Comparison of ENCODE assay signal across 8 cellular contexts in the genomic region with DNA sequence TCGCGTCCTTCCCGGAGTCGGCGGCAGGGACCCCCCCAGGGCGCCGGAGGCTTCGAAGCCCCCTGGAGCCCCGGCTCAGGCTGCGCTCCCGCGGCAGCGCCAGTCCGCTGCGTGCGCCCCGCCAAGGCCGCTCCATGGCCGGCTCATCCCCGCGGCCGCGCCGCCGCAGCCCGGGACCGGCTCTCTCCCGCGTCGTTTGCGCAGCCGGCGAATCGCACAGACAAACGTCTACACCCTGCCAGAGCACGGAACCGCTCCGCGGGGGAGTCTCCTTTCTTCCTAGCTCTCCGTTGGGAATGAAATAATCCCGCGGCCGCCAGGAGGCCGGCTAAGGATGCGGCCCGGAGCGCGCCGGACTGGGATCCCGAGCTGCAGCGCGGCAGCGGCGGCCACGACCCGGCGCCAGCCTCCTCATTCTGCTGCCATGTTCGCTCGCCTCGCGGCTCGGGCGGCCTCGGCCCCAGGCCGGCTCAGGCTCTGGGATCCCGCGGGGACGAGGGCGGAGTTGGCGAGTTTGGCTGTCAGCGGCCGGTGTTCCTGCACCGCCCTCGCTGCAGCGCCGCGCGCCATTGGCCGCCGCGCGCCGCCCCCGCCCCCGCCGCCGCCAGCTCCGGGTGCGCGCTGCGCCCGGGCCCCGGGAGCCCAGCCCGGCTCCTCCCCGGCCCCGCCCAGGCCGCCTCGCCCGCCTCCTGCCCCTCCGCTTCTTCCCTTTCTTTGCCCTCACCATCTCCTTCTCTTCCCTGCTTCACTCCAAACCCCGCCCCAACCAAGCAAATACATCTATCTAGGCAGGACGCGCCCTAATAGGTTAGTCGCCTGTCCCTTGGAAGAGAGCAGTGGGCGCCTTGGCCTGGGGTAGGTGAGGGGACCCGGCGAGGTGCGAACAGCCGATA. TPM values are rescaled to one million over a fixed set of nuclear protein-coding genes. Genes with fewer than 3 reads are reported as not detected.
DNase-seq lines count a peak whose midpoint lies in the region; ATAC-seq, FAIRE-seq and TF ChIP-seq lines count a peak whose summit lies in the region.

Gene GFOD1 (minus strand): TSS at position 479 of the 893 bp plus-strand sequence. CDS start 710 bp downstream, outside the sequence.

- peak; percentile 96 for FAIRE-seq in endothelial cell of umbilical vein (lab: Jason Lieb, UNC)

- dilution Hi-C loops in endothelial cell of umbilical vein (cut with MboI; ENCODE audit: extremely low pct_ligation_motif_present, low sequenced_read_pairs): no loop called here

- H3K9me1 ChIP-seq in endothelial cell of umbilical vein (replicated peaks; ENCODE audit: control insufficient read depth, extremely low read depth, insufficient read depth, low read length): no peaks in the 10 kb centered on the region

- POLR2A ChIA-PET in endothelial cell of umbilical vein (lab: Charles Lee): interaction anchor here (0.7 to 2.4 kb wide), 4 partner anchors 87 to 152 kb away, joined by 3 to 7 read pairs (median 5); partner anchors contain the start of genes NOL7 and SIRT5

- H3K79me2 ChIP-seq in endothelial cell of umbilical vein (ENCODE audit: control insufficient read depth, insufficient read depth, low read length): peaks cover 29% of the 10 kb centered on the region

- intact Hi-C loops in endothelial cell of umbilical vein (cut with micrococcal nuclease): loop anchor here (1.0 to 5.0 kb wide), 8 partner anchors 9 to 220 kb away; partner anchors contain the start of genes NOL7 and SIRT5

- H3K4me2 ChIP-seq in endothelial cell of umbilical vein (ENCODE audit: insufficient read depth, low read length): peak within 1 kb of the TSS; percentile 84

- CTCF ChIA-PET in endothelial cell of umbilical vein (lab: Charles Lee): interaction anchor here (0.7 to 5.4 kb wide), 25 partner anchors 9 to 185 kb away, joined by 3 to 60 read pairs (median 4); partner anchors contain the start of genes NOL7, SIRT5 and TBC1D7

- TF ChIP-seq POLR2A in endothelial cell of umbilical vein (IDR thresholded peaks at IDR 0.05; ENCODE audit: low read depth, low read length): peak; percentile 90

- H3K27ac ChIP-seq in endothelial cell of umbilical vein (ENCODE audit: insufficient read depth, low read depth, low read length): peak within 1 kb of the TSS; percentile 29

- peak; percentile 87 for DNase-seq in COLO829 (ENCODE audit: low spot score)
- peak; percentile 69 for DNase-seq in HS-27A (ENCODE audit: low read depth)
- peak; percentile 81 for DNase-seq in NOMO-1 treated with DMSO at 0.1 percent for 48 hours (lab: John Stamatoyannopoulos, UW; ENCODE audit: unreplicated experiment)
- DNase-seq in activated CD8-positive, alpha-beta memory T cell treated with anti-CD3 and anti-CD28 coated beads, Interleukin-2, amount 50 U/mL, for 48 hours: peak; percentile 89
- DNase-seq in endothelial cell of umbilical vein (ENCODE audit: low read depth, low spot score): peak; percentile 84
- peak; percentile 86 for DNase-seq in midbrain (lab: John Stamatoyannopoulos, UW)
- DNase-seq in stimulated activated CD8-positive, alpha-beta memory T cell treated with anti-CD3 and anti-CD28 coated beads, Interleukin-2, amount 100 ng/mL, for 48 hours (ENCODE audit: low read depth in 2 of 2): peak; percentile 77

- H3K9ac ChIP-seq in endothelial cell of umbilical vein (replicated peaks; ENCODE audit: extremely low read depth, insufficient read depth, low read length): peak within 1 kb of the TSS; percentile 62

- ATAC-seq in GM19468 (IDR thresholded peaks at IDR 0.05; ENCODE audit: extremely low read depth, unreplicated experiment): peak; percentile 70

- BruUV-seq in endothelial cell of umbilical vein (replicated peaks; lab: Mats Ljungman, UMichigan): no TSS peak

- no peaks in the 10 kb centered on the region for H4K20me1 ChIP-seq in endothelial cell of umbilical vein (replicated peaks; ENCODE audit: control insufficient read depth, extremely low read depth, insufficient read depth, low read length)

- peak within 1 kb of the TSS; percentile 56 to 79 (median 62) for H3K4me3 ChIP-seq in endothelial cell of umbilical vein (replicated peaks in 1 of 3; ENCODE audit: insufficient read depth in 1 of 3, low read depth in 1 of 3, low read length in 3 of 3)

- peaks cover 23% of the 10 kb centered on the region for H3K4me1 ChIP-seq in endothelial cell of umbilical vein (ENCODE audit: control insufficient read depth, extremely low read depth, insufficient read depth, low read length)

- peak; percentile 14 to 34 for TF ChIP-seq CTCF in endothelial cell of umbilical vein (IDR thresholded peaks at IDR 0.05; ENCODE audit: extremely low read depth in 1 of 2, insufficient read depth in 1 of 2, low read depth in 1 of 2, low read length in 2 of 2)

- H3K36me3 ChIP-seq in endothelial cell of umbilical vein (ENCODE audit: control insufficient read depth in 2 of 2, extremely low read depth in 1 of 2, insufficient read depth in 2 of 2, low read length in 2 of 2): no peaks in the 10 kb centered on the region

- H3K27me3 ChIP-seq in endothelial cell of umbilical vein (ENCODE audit: control insufficient read depth in 2 of 2, insufficient read depth in 2 of 2, low read length in 2 of 2): no peaks in the 10 kb centered on the region

- no peaks in the 10 kb centered on the region for H3K9me3 ChIP-seq in endothelial cell of umbilical vein (replicated peaks; ENCODE audit: control insufficient read depth, insufficient read depth, low read length)

- peak within 1 kb of the TSS; percentile 85 for H2AFZ ChIP-seq in endothelial cell of umbilical vein (ENCODE audit: low read depth, low read length)

TF ChIP-seq in endothelial cell of umbilical vein, 7 proteins besides CTCF, POLR2A, EP300 and RAD21:
- TF ChIP-seq POLR2AphosphoS5 (IDR thresholded peaks at IDR 0.05; ENCODE audit: insufficient read depth, low read depth, low read length) (peak; percentile 89), MYC (IDR thresholded peaks at IDR 0.05; ENCODE audit: low read depth, low read length) (no peak)

RNA-seq across cellular contexts. Expression of gene GFOD1, which starts in this region (rescaled TPM):
- 24.1 and 26.3 TPM in 2 replicates for total RNA-seq in endothelial cell of umbilical vein
- polyA plus RNA-seq in endothelial cell of umbilical vein: 10.8 and 12.1 TPM in 2 replicates
- 9.3 and 11.7 TPM in 2 replicates for polyA plus RNA-seq in endothelial cell of umbilical vein (2011; cell fraction: cytosol; rRNA removed)
- 22.4 and 23.3 TPM in 2 replicates for polyA plus RNA-seq in endothelial cell of umbilical vein (2011; cell fraction: nucleus; rRNA removed)
- polyA plus RNA-seq in endothelial cell of umbilical vein (2012): 3.4 and 4.5 TPM in 2 replicates
- 39.3 and 39.6 TPM in 2 replicates for polyA minus RNA-seq in endothelial cell of umbilical vein
- 8.0 TPM for polyA minus RNA-seq in endothelial cell of umbilical vein (2011; cell fraction: cytosol; rRNA and poly(A)+ RNA removed)
- 47.0 and 49.5 TPM in 2 replicates for polyA minus RNA-seq in endothelial cell of umbilical vein (2011; cell fraction: nucleus; rRNA and poly(A)+ RNA removed)

Comparison
In these comparisons a context has a peak if more than half of its experiments do, and no peak if none do; other contexts are left out.
1. Peak in every context shown above with its lines: DNase-seq, ATAC-seq, H3K4me3 ChIP-seq and H3K27ac ChIP-seq.